ENCODE assay signal across 17 cellular contexts in the genomic region with DNA sequence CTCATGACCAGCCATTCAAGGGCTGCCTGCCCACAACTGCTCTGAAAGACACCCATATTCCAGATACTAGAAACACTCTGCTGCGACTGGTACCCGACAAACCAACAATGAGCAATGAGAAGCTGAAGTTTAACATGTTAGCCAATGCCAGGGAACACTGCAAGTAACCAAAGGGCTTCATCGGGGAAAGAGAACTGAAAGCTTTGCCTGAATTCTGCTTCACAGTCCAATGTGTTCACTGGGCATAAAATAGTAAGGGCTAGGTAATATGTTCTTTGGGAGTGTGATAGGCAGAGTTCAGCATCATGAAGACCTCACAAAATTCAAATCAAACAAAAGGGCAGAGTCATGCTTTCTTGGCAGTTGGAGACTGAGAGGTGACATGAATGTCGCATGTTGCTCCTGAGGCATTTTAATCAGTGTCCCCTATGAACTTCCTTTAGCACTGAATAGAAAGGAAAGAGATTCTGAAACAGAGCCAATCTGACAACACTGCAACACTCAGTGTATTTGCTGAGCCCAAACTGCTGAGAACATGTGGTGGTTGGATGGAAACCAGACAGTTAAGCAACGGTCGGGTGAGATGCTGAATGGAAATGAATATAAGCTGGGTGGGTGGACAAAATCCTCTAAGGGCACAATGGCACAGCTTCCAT.
DNase-seq lines count a peak whose midpoint lies in the region; ATAC-seq and TF ChIP-seq lines count a peak whose summit lies in the region.
"Had no signal": no experiment of that assay in that cellular context is flagged by ENCODE, and none has a peak within 500 bp of the region (broad histone marks: within the 10 kb centered on the region; RNA-seq: fewer than 3 reads in every experiment).

No MANE protein-coding gene starts in this region.

- no peak for TF ChIP-seq CTCF in HFFc6 (IDR thresholded peaks at IDR 0.05)
- TF ChIP-seq CTCF in chondrocyte (IDR thresholded peaks at IDR 0.05): no peak

- H3K27me3 Mint-ChIP-seq in HFFc6 (ENCODE audit: insufficient read depth): peaks cover 2% of the 10 kb centered on the region
- H3K27me3 Mint-ChIP-seq in chondrocyte (ENCODE audit: low read depth): no peaks in the 10 kb centered on the region

- ATAC-seq in GM21381 (IDR thresholded peaks at IDR 0.05; ENCODE audit: unreplicated experiment): no peak
- ATAC-seq in HG03196 (IDR thresholded peaks at IDR 0.05; ENCODE audit: unreplicated experiment): no peak

- H3K4me1 Mint-ChIP-seq in HFFc6 (ENCODE audit: low read depth) (peaks cover 83% of the 10 kb centered on the region), chondrocyte (ENCODE audit: low read depth) (peaks cover 86% of the 10 kb centered on the region)

- H3K27ac Mint-ChIP-seq in HFFc6: peak overlapping the region; percentile 9; the same call in 1 of the 2 replicates
- H3K27ac Mint-ChIP-seq in chondrocyte (ENCODE audit: unreplicated experiment): peak overlapping the region; percentile 69
- H3K27ac Mint-ChIP-seq: activated T-helper 1 cell treated with anti-CD3 and anti-CD28 coated beads, Interleukin-12 subunit alpha, Interleukin-12 subunit beta, Interleukin-2, Interleukin-4 antibody, amounts not matched to agents 30 ng/mL and 10 ng/mL and 1 ng/mL, durations not matched to agents 14 hours and 24 hours and 36 hours; CD4-positive, alpha-beta memory T cell; immature natural killer cell; neural progenitor cell had no signal

- peaks cover 8% of the 10 kb centered on the region for H3K36me3 Mint-ChIP-seq in HFFc6 (ENCODE audit: low read depth)
- H3K36me3 Mint-ChIP-seq in chondrocyte (ENCODE audit: low read depth): peaks cover 4% of the 10 kb centered on the region
- H3K36me3 Mint-ChIP-seq: CD4-positive, alpha-beta memory T cell; immature natural killer cell; neural progenitor cell had no signal

- H3K4me3 Mint-ChIP-seq in HFFc6 (no peak overlapping the region), chondrocyte (ENCODE audit: unreplicated experiment) (no peak overlapping the region)
- H3K4me3 Mint-ChIP-seq: activated T-helper 1 cell treated with anti-CD3 and anti-CD28 coated beads, Interleukin-12 subunit alpha, Interleukin-12 subunit beta, Interleukin-2, Interleukin-4 antibody, amounts not matched to agents 30 ng/mL and 10 ng/mL and 1 ng/mL, durations not matched to agents 14 hours and 24 hours and 36 hours; CD4-positive, alpha-beta memory T cell; immature natural killer cell; neural progenitor cell had no signal

- H3K9me3 Mint-ChIP-seq in HFFc6 (no peaks in the 10 kb centered on the region), chondrocyte (ENCODE audit: low read depth) (no peaks in the 10 kb centered on the region)
- H3K9me3 Mint-ChIP-seq: activated T-helper 1 cell treated with anti-CD3 and anti-CD28 coated beads, Interleukin-12 subunit alpha, Interleukin-12 subunit beta, Interleukin-2, Interleukin-4 antibody, amounts not matched to agents 30 ng/mL and 10 ng/mL and 1 ng/mL, durations not matched to agents 14 hours and 24 hours and 36 hours; CD4-positive, alpha-beta memory T cell; immature natural killer cell had no signal

- DNase-seq in AG20443 (ENCODE audit: low spot score): peak; percentile 71
- DNase-seq in HFFc6: no peak
- DNase-seq in chondrocyte (ENCODE audit: low spot score): no peak
- peak; percentile 41 to 77 for DNase-seq in lung microvascular endothelial cell (ENCODE audit: low read depth in 2 of 2)
- DNase-seq in cortex of kidney (lab: John Stamatoyannopoulos, UW): no peak
- DNase-seq in NCI-H128 (lab: John Stamatoyannopoulos, UW; ENCODE audit: unreplicated experiment): no peak
- DNase-seq: CD4-positive, alpha-beta memory T cell; GOT3; immature natural killer cell; NCI-H1417; NCI-H524 treated with DMSO at 0.1 percent for 48 hours; SHP77 treated with DMSO at 0.1 percent for 48 hours; stimulated activated CD4-positive, alpha-beta T cell treated with anti-CD3 and anti-CD28 coated beads, Interleukin-15, amount 100 ng/mL, for 24 hours had no signal

Comparison
In these comparisons a context has a peak if more than half of its experiments do, and no peak if none do; other contexts are left out.
1. DNase-seq: peak in AG20443 (single experiment) and lung microvascular endothelial cell (2 of 2); none in HFFc6 (single experiment), chondrocyte (single experiment), cortex of kidney (single experiment) and NCI-H128 (single experiment).